In the genomic region with DNA sequence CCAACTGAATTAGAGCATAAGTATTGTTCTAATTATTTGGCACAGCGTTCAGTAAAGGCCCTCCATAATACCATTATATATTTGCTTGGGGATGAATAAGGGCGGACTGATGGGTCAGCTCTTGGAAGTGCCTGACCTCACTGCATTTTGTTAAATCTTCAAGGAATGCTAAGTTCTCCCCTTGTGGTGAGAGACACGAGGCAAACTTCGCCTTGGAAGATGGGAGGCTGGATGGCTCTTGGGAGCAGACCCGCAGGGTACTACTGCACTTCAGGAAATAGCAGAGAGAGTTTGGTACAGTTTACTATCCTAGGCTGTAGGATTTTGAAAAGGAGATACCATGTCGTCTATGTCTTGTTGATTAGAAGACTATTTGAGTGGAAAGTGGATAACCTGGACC, we compare ENCODE assay signal across 11 cellular contexts.
DNase-seq lines count a peak whose midpoint lies in the region; ATAC-seq and TF ChIP-seq lines count a peak whose summit lies in the region.
"Had no signal": no experiment of that assay in that cellular context is flagged by ENCODE, and none has a peak within 500 bp of the region (broad histone marks: within the 10 kb centered on the region; RNA-seq: fewer than 3 reads in every experiment).

No MANE protein-coding gene starts in this region.

- no peaks in the 10 kb centered on the region for H3K36me3 ChIP-seq in Loucy (ENCODE audit: insufficient read depth, low read length)
- H3K36me3 ChIP-seq: thoracic aorta had no signal

- H3K4me1 ChIP-seq in Loucy (ENCODE audit: insufficient read depth, low read length, poor library complexity, severe bottlenecking), result peaks cover 20% of the 10 kb centered on the region

- H4K20me1 ChIP-seq in Loucy (ENCODE audit: insufficient read depth, low read length, poor library complexity, severe bottlenecking), result no peaks in the 10 kb centered on the region

- POLR2A ChIA-PET in RWPE1 (lab: Yijun Ruan, JAX; ENCODE audit: low non-redundant PET), result no interaction called here

- H3F3A ChIP-seq in Loucy (ENCODE audit: low read depth), result no peaks in the 10 kb centered on the region

- peak overlapping the region; percentile 83 for H3K4me2 ChIP-seq in Loucy (ENCODE audit: low read depth, low read length, poor library complexity, severe bottlenecking)

- peaks cover 3% of the 10 kb centered on the region for H3K9me3 Mint-ChIP-seq in chondrocyte (ENCODE audit: low read depth)
- no peaks in the 10 kb centered on the region for H3K9me3 Mint-ChIP-seq in natural killer cell treated with Interleukin-12 subunit alpha and Interleukin-12 subunit beta and Interleukin-15 and Interleukin-18, amount 100 ng/mL, for 72 hours

- H3K27me3 Mint-ChIP-seq in chondrocyte (ENCODE audit: low read depth), result no peaks in the 10 kb centered on the region
- H3K27me3 Mint-ChIP-seq in natural killer cell treated with Interleukin-12 subunit alpha and Interleukin-12 subunit beta and Interleukin-15 and Interleukin-18, amount 100 ng/mL, for 72 hours, result no peaks in the 10 kb centered on the region

- TF ChIP-seq CTCF in Loucy (conservative IDR thresholded peaks at IDR 0.05; ENCODE audit: low read length) (no peak), chondrocyte (IDR thresholded peaks at IDR 0.05) (no peak), RWPE1 (conservative IDR thresholded peaks at IDR 0.05; ENCODE audit: low read depth) (no peak)

- H3K4me1 Mint-ChIP-seq in chondrocyte (ENCODE audit: low read depth), result peaks cover 14% of the 10 kb centered on the region
- peaks cover 22 to 25% of the 10 kb centered on the region in 2 donors for H3K4me1 Mint-ChIP-seq in natural killer cell treated with Interleukin-12 subunit alpha and Interleukin-12 subunit beta and Interleukin-15 and Interleukin-18, amount 100 ng/mL, for 72 hours (ENCODE audit: low read depth in 2 of 2)

- H3K27ac Mint-ChIP-seq in chondrocyte (ENCODE audit: unreplicated experiment), result peak overlapping the region; percentile 33
- H3K27ac Mint-ChIP-seq in natural killer cell treated with Interleukin-12 subunit alpha and Interleukin-12 subunit beta and Interleukin-15 and Interleukin-18, amount 100 ng/mL, for 72 hours, result peak overlapping the region; percentile 79 to 92

- ATAC-seq in natural killer cell treated with Interleukin-12 subunit alpha and Interleukin-12 subunit beta and Interleukin-15 and Interleukin-18, amount 100 ng/mL, for 72 hours, result no peak
- ATAC-seq in HG03280 (IDR thresholded peaks at IDR 0.05; ENCODE audit: unreplicated experiment), result no peak

- DNase-seq in ELF-1 (ENCODE audit: low read depth, low spot score), result peak; percentile 23
- DNase-seq in chondrocyte (ENCODE audit: low spot score), result no peak
- DNase-seq in natural killer cell treated with Interleukin-12 subunit alpha and Interleukin-12 subunit beta and Interleukin-15 and Interleukin-18, amount 100 ng/mL, for 72 hours (ENCODE audit: low spot score), result no peak
- no peak for DNase-seq in RWPE1 (ENCODE audit: low spot score)
- DNase-seq in stimulated activated naive CD4-positive, alpha-beta T cell treated with Interleukin-2 at 50 U/mL for 16 hours (lab: John Stamatoyannopoulos, UW), result no peak
- no peak for DNase-seq in NCI-H748 treated with DMSO at 0.1 percent for 48 hours (lab: John Stamatoyannopoulos, UW)
- DNase-seq: central memory CD4-positive, alpha-beta T cell; NCI-H2081 had no signal

- CTCF ChIA-PET in RWPE1 (lab: Yijun Ruan, JAX), result no interaction called here

- H3K9ac ChIP-seq in Loucy (ENCODE audit: low read depth, low read length, poor library complexity, severe bottlenecking), result peak overlapping the region; percentile 100

- H3K4me3 Mint-ChIP-seq in chondrocyte (ENCODE audit: unreplicated experiment), result peak overlapping the region; percentile 92
- peak overlapping the region; percentile 84 for H3K4me3 Mint-ChIP-seq in natural killer cell treated with Interleukin-12 subunit alpha and Interleukin-12 subunit beta and Interleukin-15 and Interleukin-18, amount 100 ng/mL, for 72 hours

- no peaks in the 10 kb centered on the region for H3K9me2 ChIP-seq in Loucy (replicated peaks; ENCODE audit: low read depth, low read length)

- peaks cover 21% of the 10 kb centered on the region for H3K79me2 ChIP-seq in Loucy (ENCODE audit: insufficient read depth, low read length)

- H3K27ac ChIP-seq in RWPE1, result no peak overlapping the region
- H3K27ac ChIP-seq: thoracic aorta had no signal

- H3K4me3 ChIP-seq in Loucy (ENCODE audit: low read length, poor library complexity, severe bottlenecking), result peak overlapping the region; percentile 99

- H3K9me3 ChIP-seq in Loucy (ENCODE audit: insufficient read depth, low read depth, low read length), result no peaks in the 10 kb centered on the region
- H3K9me3 ChIP-seq: thoracic aorta had no signal

- H3K27me3 ChIP-seq in Loucy (ENCODE audit: insufficient read depth, low read length, poor library complexity, severe bottlenecking), result no peaks in the 10 kb centered on the region

- H3K36me3 Mint-ChIP-seq in chondrocyte (ENCODE audit: low read depth), result no peaks in the 10 kb centered on the region
- peaks cover 5% of the 10 kb centered on the region for H3K36me3 Mint-ChIP-seq in natural killer cell treated with Interleukin-12 subunit alpha and Interleukin-12 subunit beta and Interleukin-15 and Interleukin-18, amount 100 ng/mL, for 72 hours

- H2AFZ ChIP-seq in Loucy (ENCODE audit: low read length), result no peak overlapping the region
